ENCODE assay signal across 2 cellular contexts in genomic region chr9:131300444-131300843, GRCh38.
TF ChIP-seq lines count a peak whose summit lies in the region.

No MANE protein-coding gene starts in this region.

TF ChIP-seq in HEK293T, 16 proteins besides CTCF, POLR2A, EP300 and RAD21:
- TF ChIP-seq ZNF384 (IDR thresholded peaks at IDR 0.05): peak; percentile 60; the same call in 1 of the 2 replicates
- no peak for TF ChIP-seq FOXA1 (IDR thresholded peaks at IDR 0.05)

TF ChIP-seq in K562, 482 proteins besides CTCF, POLR2A, EP300 and RAD21:
- TF ChIP-seq ZNF384 (IDR thresholded peaks at IDR 0.05; ENCODE audit: low read depth, low read length): peak; percentile 88
- TF ChIP-seq SP2 (IDR thresholded peaks at IDR 0.05; ENCODE audit: extremely low read depth, low read depth, low read length, poor library complexity, severe bottlenecking): no peak
- TF ChIP-seq ZNF121 (CRISPR knock-in tag; conservative IDR thresholded peaks at IDR 0.05): 0 out of 2 replicates have a peak, but pooled peaks have one; percentile 18
- peak; percentile 38 for TF ChIP-seq BCOR (IDR thresholded peaks at IDR 0.05)
